In genomic region chr1:32651461-32652073, GRCh38 we compare ENCODE assay signal across 8 cellular contexts. TPM values are rescaled to one million over a fixed set of nuclear protein-coding genes. Genes with fewer than 3 reads are reported as not detected.
DNase-seq lines count a peak whose midpoint lies in the region; ATAC-seq and TF ChIP-seq lines count a peak whose summit lies in the region.

No MANE protein-coding gene starts in this region.

- H3K27ac Mint-ChIP-seq in immature natural killer cell: peak overlapping the region; percentile 98 to 100 (median 100)

- H3K27ac ChIP-seq in ascending aorta: peak overlapping the region; percentile 91 to 99
- peak overlapping the region; percentile 100 for H3K27ac ChIP-seq in substantia nigra (ENCODE audit: low read depth, low read length, poor library complexity, severe bottlenecking)

- H3K4me3 Mint-ChIP-seq in immature natural killer cell: peak overlapping the region; percentile 94 to 100 (median 95)

- no peaks in the 10 kb centered on the region for H3K9me3 ChIP-seq in ascending aorta

- peaks cover 9 to 20% (median 14%) of the 10 kb centered on the region in 3 donors for H3K27me3 Mint-ChIP-seq in immature natural killer cell (ENCODE audit: low read depth in 3 of 3)

- H3K4me3 ChIP-seq in ascending aorta: peak overlapping the region; percentile 79 to 100

- no peaks in the 10 kb centered on the region for H3K9me3 Mint-ChIP-seq in immature natural killer cell

- no peaks in the 10 kb centered on the region for H3K27me3 ChIP-seq in ascending aorta

- H3K36me3 ChIP-seq in ascending aorta: peaks cover 16 to 18% of the 10 kb centered on the region in 2 donors

- H3K36me3 Mint-ChIP-seq in immature natural killer cell: peaks cover 9 to 13% (median 9%) of the 10 kb centered on the region in 3 donors

- ATAC-seq in HG03097 (IDR thresholded peaks at IDR 0.05; ENCODE audit: low FRiP score, unreplicated experiment) (peak; percentile 33), GM18519 (IDR thresholded peaks at IDR 0.05; ENCODE audit: low FRiP score, unreplicated experiment) (no peak)

- DNase-seq in activated CD4-positive, alpha-beta T cell treated with anti-CD3 and anti-CD28 coated beads for 24 hours (ENCODE audit: low read depth in 2 of 2): peak; percentile 29
- no peak for DNase-seq in activated CD4-positive, alpha-beta T cell treated with anti-CD3 and anti-CD28 coated beads for 48 hours
- DNase-seq in ascending aorta (ENCODE audit: low spot score in 2 of 2) (no peak), immature natural killer cell (no peak), substantia nigra (lab: John Stamatoyannopoulos, UW) (peak in 1 of 49 donors; percentile 67), DMS153 treated with DMSO at 0.1 percent for 48 hours (lab: John Stamatoyannopoulos, UW; ENCODE audit: unreplicated experiment) (no peak)

- H3K4me1 ChIP-seq in ascending aorta: peaks cover 14 to 35% of the 10 kb centered on the region in 2 donors

- intact Hi-C loops in ascending aorta (cut with DNase I): loop anchor here (1.0 to 5.0 kb wide), 2 partner anchors 52 to 101 kb away; no protein-coding TSS in a partner anchor

- peaks cover 63 to 72% of the 10 kb centered on the region in 2 donors for H3K4me1 Mint-ChIP-seq in immature natural killer cell

- TF ChIP-seq CTCF in ascending aorta (IDR thresholded peaks at IDR 0.05): no peak

RNA-seq across cellular contexts. Expression of gene RBBP4, which starts 0.6 kb away (rescaled TPM):
- total RNA-seq in ascending aorta: 45.4 TPM
- 100 to 1,000 TPM; 314 to 568 (median 325) TPM for polyA plus RNA-seq in immature natural killer cell

RNA-seq across cellular contexts. Expression of gene ZBTB8OS, which starts 1.2 kb away (rescaled TPM):
- total RNA-seq in ascending aorta: 3.0 TPM
- 10 to 100 TPM; 71.3 to 92.7 (median 92.1) TPM for polyA plus RNA-seq in immature natural killer cell

RNA-seq across cellular contexts. Expression of gene SYNC, which starts 51.0 kb away (rescaled TPM):
- 87.3 TPM for total RNA-seq in ascending aorta
- not detected for polyA plus RNA-seq in immature natural killer cell

Comparison
In these comparisons a context has a peak if more than half of its experiments do, and no peak if none do; other contexts are left out.
1. DNase-seq: peak in activated CD4-positive, alpha-beta T cell treated with anti-CD3 and anti-CD28 coated beads for 24 hours (2 of 2); none in activated CD4-positive, alpha-beta T cell treated with anti-CD3 and anti-CD28 coated beads for 48 hours (single experiment), ascending aorta (0 of 2), immature natural killer cell (0 of 3) and DMS153 treated with DMSO at 0.1 percent for 48 hours (single experiment).